In genomic region chr15:50182233-50183013, GRCh38 we compare ENCODE assay signal across 7 cellular contexts. TPM values are rescaled to one million over a fixed set of nuclear protein-coding genes. Genes with fewer than 3 reads are reported as not detected.
DNase-seq lines count a peak whose midpoint lies in the region; ATAC-seq and TF ChIP-seq lines count a peak whose summit lies in the region.

No MANE protein-coding gene starts in this region.

- H4K20me1 ChIP-seq in osteoblast (ENCODE audit: insufficient read depth, low read length) = no peaks in the 10 kb centered on the region

- peak overlapping the region; percentile 70 for H2AFZ ChIP-seq in osteoblast (ENCODE audit: low read length)

- H3K4me1 ChIP-seq in osteoblast (ENCODE audit: insufficient read depth, low read length) = peaks cover 6% of the 10 kb centered on the region

- peak overlapping the region; percentile 40 for H3K4me3 ChIP-seq in GM12864 (ENCODE audit: low read depth, low read length)
- H3K4me3 ChIP-seq in foreskin fibroblast (ENCODE audit: low read depth in 1 of 2, low read length in 2 of 2) = peak overlapping the region; percentile 37 to 50
- peak overlapping the region; percentile 69 for H3K4me3 ChIP-seq in osteoblast (ENCODE audit: insufficient read depth, low read length)

- H3K27me3 ChIP-seq in osteoblast (ENCODE audit: insufficient read depth, low read length) = peaks cover 48% of the 10 kb centered on the region

- H3K9me3 ChIP-seq in osteoblast (ENCODE audit: low read depth, low read length) = no peaks in the 10 kb centered on the region

- TF ChIP-seq CTCF in GM12864 (IDR thresholded peaks at IDR 0.05; ENCODE audit: low read depth, low read length, missing control alignments) (no peak), foreskin fibroblast (IDR thresholded peaks at IDR 0.05; ENCODE audit: low read depth, low read length) (no peak), osteoblast (IDR thresholded peaks at IDR 0.05; ENCODE audit: extremely low read depth, low read depth, low read length) (no peak)

- no peak overlapping the region for H3K27ac ChIP-seq in osteoblast (ENCODE audit: low read depth, low read length)

- H3K79me2 ChIP-seq in osteoblast (ENCODE audit: insufficient read depth, low read length) = no peaks in the 10 kb centered on the region

- peak overlapping the region; percentile 79 for H3K4me2 ChIP-seq in osteoblast (ENCODE audit: insufficient read depth, low read length)

- H3K36me3 ChIP-seq in osteoblast (ENCODE audit: insufficient read depth, low read length) = no peaks in the 10 kb centered on the region

- peak; percentile 26 for ATAC-seq in HG02610 (IDR thresholded peaks at IDR 0.05; ENCODE audit: unreplicated experiment)

- no peak for DNase-seq in GM12864 (ENCODE audit: low read depth)
- DNase-seq in NCI-H2171 (lab: John Stamatoyannopoulos, UW) = peak; percentile 48
- peak; percentile 57 to 63 for DNase-seq in activated T-cell treated with anti-CD3 and anti-CD28 coated beads, Interleukin-2, amount 50 U/mL, for 48 hours
- DNase-seq in foreskin fibroblast = peak; percentile 7 to 64
- peak; percentile 85 for DNase-seq in osteoblast (ENCODE audit: insufficient read length, low spot score, missing footprints)
- DNase-seq in inferior parietal cortex (ENCODE audit: extremely low spot score) = no peak

RNA-seq across cellular contexts. Expression of gene SLC27A2, which starts 0.4 kb away (rescaled TPM):
- not detected in 2 replicates for total RNA-seq in osteoblast

Comparison
In these comparisons a context has a peak if more than half of its experiments do, and no peak if none do; other contexts are left out.
1. DNase-seq: peak in NCI-H2171 (single experiment), activated T-cell treated with anti-CD3 and anti-CD28 coated beads, Interleukin-2, amount 50 U/mL, for 48 hours (2 of 2), foreskin fibroblast (2 of 2) and osteoblast (single experiment); none in GM12864 (single experiment) and inferior parietal cortex (single experiment).
2. Peak in every context shown above with its lines, with median percentiles within 50 percentile points of each other: H3K4me3 ChIP-seq.